Comparison of ENCODE assay signal across 18 cellular contexts in genomic region chr5:179766726-179767455, GRCh38. TPM values are rescaled to one million over a fixed set of nuclear protein-coding genes. Genes with fewer than 3 reads are reported as not detected.
DNase-seq lines count a peak whose midpoint lies in the region; ATAC-seq, FAIRE-seq and TF ChIP-seq lines count a peak whose summit lies in the region.
"Had no signal": no experiment of that assay in that cellular context is flagged by ENCODE, and none has a peak within 500 bp of the region (broad histone marks: within the 10 kb centered on the region; RNA-seq: fewer than 3 reads in every experiment).

No MANE protein-coding gene starts in this region.

- intact Hi-C loops in kidney (cut with DNase I), result no loop called here

- DNase-seq in activated T-cell treated with anti-CD3 and anti-CD28 coated beads, Interleukin-2, amount 50 U/mL, for 24 hours, result no peak
- DNase-seq in activated T-cell treated with anti-CD3 and anti-CD28 coated beads, Interleukin-2, amount 50 U/mL, for 4 hours, result no peak
- no peak for DNase-seq in astrocyte (ENCODE audit: low read depth)
- DNase-seq in kidney, result no peak
- no peak for DNase-seq in thoracic aorta (ENCODE audit: low spot score)
- no peak for DNase-seq in NCI-H2227 treated with DMSO at 0.1 percent for 48 hours (lab: John Stamatoyannopoulos, UW)
- DNase-seq in effector CD4-positive, alpha-beta T cell, result no peak
- DNase-seq: activated CD8-positive, alpha-beta memory T cell treated with anti-CD3 and anti-CD28 coated beads for 24 hours; effector CD8-positive, alpha-beta T cell; heart left ventricle; NCI-H1436; NCI-H526; thyroid gland had no signal

- no peak overlapping the region for H3K4me3 Mint-ChIP-seq in activated T-cell treated with anti-CD3 and anti-CD28 coated beads, Interleukin-2, amount 50 U/mL, for 24 hours
- H3K4me3 Mint-ChIP-seq in activated T-cell treated with anti-CD3 and anti-CD28 coated beads, Interleukin-2, amount 50 U/mL, for 4 hours, result no peak overlapping the region
- H3K4me3 Mint-ChIP-seq in astrocyte (ENCODE audit: unreplicated experiment), result peak overlapping the region; percentile 76
- H3K4me3 Mint-ChIP-seq: activated naive CD4-positive, alpha-beta T cell treated with anti-CD3 and anti-CD28 coated beads, Interleukin-2, amount 50 U/mL, for 24 hours; neural crest cell had no signal

- H3K79me2 ChIP-seq in astrocyte (ENCODE audit: insufficient read depth, low read length), result peaks cover 60% of the 10 kb centered on the region

- H3K27me3 ChIP-seq in astrocyte (ENCODE audit: insufficient read depth, low read length) (no peaks in the 10 kb centered on the region), thoracic aorta (replicated peaks; ENCODE audit: insufficient read depth) (no peaks in the 10 kb centered on the region)
- H3K27me3 ChIP-seq: heart left ventricle, thyroid gland had no signal

- H3K27ac Mint-ChIP-seq in activated T-cell treated with anti-CD3 and anti-CD28 coated beads, Interleukin-2, amount 50 U/mL, for 24 hours, result peak overlapping the region; percentile 80
- peak overlapping the region; percentile 89 for H3K27ac Mint-ChIP-seq in astrocyte (ENCODE audit: unreplicated experiment)
- H3K27ac Mint-ChIP-seq: activated naive CD4-positive, alpha-beta T cell treated with anti-CD3 and anti-CD28 coated beads, Interleukin-2, amount 50 U/mL, for 24 hours had no signal

- H3K9me3 Mint-ChIP-seq in activated T-cell treated with anti-CD3 and anti-CD28 coated beads, Interleukin-2, amount 50 U/mL, for 24 hours, result no peaks in the 10 kb centered on the region
- H3K9me3 Mint-ChIP-seq in activated T-cell treated with anti-CD3 and anti-CD28 coated beads, Interleukin-2, amount 50 U/mL, for 4 hours, result no peaks in the 10 kb centered on the region
- no peaks in the 10 kb centered on the region for H3K9me3 Mint-ChIP-seq in astrocyte (ENCODE audit: unreplicated experiment)
- H3K9me3 Mint-ChIP-seq: activated naive CD4-positive, alpha-beta T cell treated with anti-CD3 and anti-CD28 coated beads, Interleukin-2, amount 50 U/mL, for 24 hours; neural crest cell had no signal

- H3K9me3 ChIP-seq in astrocyte (ENCODE audit: insufficient read depth, low read depth, low read length) (no peaks in the 10 kb centered on the region), kidney (ENCODE audit: control insufficient read depth in 1 of 2, low read length in 2 of 2) (no peaks in the 10 kb centered on the region), thoracic aorta (no peaks in the 10 kb centered on the region)
- H3K9me3 ChIP-seq: heart left ventricle, thyroid gland had no signal

- no peaks in the 10 kb centered on the region for H3K27me3 Mint-ChIP-seq in activated T-cell treated with anti-CD3 and anti-CD28 coated beads, Interleukin-2, amount 50 U/mL, for 24 hours
- no peaks in the 10 kb centered on the region for H3K27me3 Mint-ChIP-seq in activated T-cell treated with anti-CD3 and anti-CD28 coated beads, Interleukin-2, amount 50 U/mL, for 4 hours (ENCODE audit: low read depth)
- H3K27me3 Mint-ChIP-seq in astrocyte (ENCODE audit: low read depth, unreplicated experiment), result no peaks in the 10 kb centered on the region
- H3K27me3 Mint-ChIP-seq: activated naive CD4-positive, alpha-beta T cell treated with anti-CD3 and anti-CD28 coated beads, Interleukin-2, amount 50 U/mL, for 24 hours had no signal

- peaks cover 17% of the 10 kb centered on the region for H3K36me3 ChIP-seq in astrocyte (ENCODE audit: insufficient read depth, low read length)
- peaks cover 22 to 29% of the 10 kb centered on the region in 2 donors for H3K36me3 ChIP-seq in kidney (ENCODE audit: control insufficient read depth in 1 of 2, insufficient read depth in 2 of 2, low read length in 2 of 2)
- peaks cover 29% of the 10 kb centered on the region for H3K36me3 ChIP-seq in thoracic aorta

- TF ChIP-seq CTCF in astrocyte (IDR thresholded peaks at IDR 0.05; ENCODE audit: insufficient read depth, low read depth, low read length) (no peak), kidney (IDR thresholded peaks at IDR 0.05; ENCODE audit: borderline replicate concordance, extremely low read depth, insufficient read depth) (no peak), thoracic aorta (IDR thresholded peaks at IDR 0.05) (no peak)

- H3K4me1 ChIP-seq in astrocyte (ENCODE audit: insufficient read depth, low read length) (peaks cover 56% of the 10 kb centered on the region), kidney (ENCODE audit: control insufficient read depth in 1 of 2, insufficient read depth in 1 of 2, low read depth in 1 of 2, low read length in 2 of 2) (peaks cover 30 to 33% of the 10 kb centered on the region in 2 donors), thoracic aorta (ENCODE audit: control insufficient read depth in 1 of 2, low read depth in 2 of 2) (peaks cover 31 to 53% of the 10 kb centered on the region in 2 donors)

- peak overlapping the region; percentile 80 for H3K4me2 ChIP-seq in astrocyte (ENCODE audit: low read length)

- peaks cover 44% of the 10 kb centered on the region for H4K20me1 ChIP-seq in astrocyte (ENCODE audit: insufficient read depth, low read length)

- ATAC-seq in activated T-cell treated with anti-CD3 and anti-CD28 coated beads, Interleukin-2, amount 50 U/mL, for 4 hours, result no peak
- ATAC-seq in thoracic aorta (ENCODE audit: insufficient number of reproducible peaks, low FRiP score, low read depth), result no peak
- ATAC-seq in GM21619 (IDR thresholded peaks at IDR 0.05; ENCODE audit: unreplicated experiment), result no peak
- ATAC-seq: heart left ventricle had no signal

- H3K9ac ChIP-seq in astrocyte (ENCODE audit: low read length) (peak overlapping the region; percentile 63), kidney (ENCODE audit: low read length in 2 of 2) (peak overlapping the region in 1 of 2 donors; percentile 17)

- H3K36me3 Mint-ChIP-seq in activated T-cell treated with anti-CD3 and anti-CD28 coated beads, Interleukin-2, amount 50 U/mL, for 24 hours (ENCODE audit: low read depth), result peaks cover 73% of the 10 kb centered on the region
- H3K36me3 Mint-ChIP-seq in activated T-cell treated with anti-CD3 and anti-CD28 coated beads, Interleukin-2, amount 50 U/mL, for 4 hours (ENCODE audit: insufficient read depth), result peaks cover 23% of the 10 kb centered on the region
- H3K36me3 Mint-ChIP-seq in astrocyte (ENCODE audit: low read depth, unreplicated experiment), result peaks cover 19% of the 10 kb centered on the region

- peak overlapping the region; percentile 81 for H3K27ac ChIP-seq in astrocyte (ENCODE audit: low read depth, low read length)
- H3K27ac ChIP-seq in kidney (ENCODE audit: low read depth in 2 of 2, low read length in 2 of 2), result peak overlapping the region; percentile 38 to 63
- H3K27ac ChIP-seq in thoracic aorta, result peak overlapping the region; percentile 72 to 80
- H3K27ac ChIP-seq: thyroid gland had no signal

- H2AFZ ChIP-seq in astrocyte (ENCODE audit: low read depth, low read length), result no peak overlapping the region

- FAIRE-seq in astrocyte (lab: Jason Lieb, UNC) (no peak), kidney (lab: Jason Lieb, UNC) (no peak)
- FAIRE-seq: A204.1, D721Med had no signal

- H3K4me1 Mint-ChIP-seq in activated T-cell treated with anti-CD3 and anti-CD28 coated beads, Interleukin-2, amount 50 U/mL, for 24 hours (ENCODE audit: low read depth), result peaks cover 63% of the 10 kb centered on the region
- H3K4me1 Mint-ChIP-seq in activated T-cell treated with anti-CD3 and anti-CD28 coated beads, Interleukin-2, amount 50 U/mL, for 4 hours (ENCODE audit: low read depth), result peaks cover 21% of the 10 kb centered on the region
- H3K4me1 Mint-ChIP-seq in astrocyte (ENCODE audit: low read depth, unreplicated experiment), result peaks cover 60% of the 10 kb centered on the region

- H3K4me3 ChIP-seq in astrocyte (ENCODE audit: insufficient read depth, low read depth, low read length) (peak overlapping the region; percentile 27), kidney (ENCODE audit: low read length in 2 of 2) (peak overlapping the region; percentile 25 to 35), thoracic aorta (no peak overlapping the region)
- H3K4me3 ChIP-seq: heart left ventricle, thyroid gland had no signal

RNA-seq across cellular contexts. Expression of gene LTC4S, which starts 26.9 kb away (rescaled TPM):
- total RNA-seq in activated T-cell treated with anti-CD3 and anti-CD28 coated beads, Interleukin-2, amount 50 U/mL, for 4 hours, result 1 to 10 TPM in 1 of 3 donors, under 1 TPM in 2; 0.37 to 2.3 (median 0.61) TPM
- total RNA-seq in astrocyte, result 1.2 and 1.3 TPM in 2 replicates
- total RNA-seq in kidney, result 30.6 TPM
- 20.1 TPM for polyA plus RNA-seq in kidney (ENCODE audit: insufficient read depth, low read depth, low replicate concordance)
- total RNA-seq in thoracic aorta, result 1 to 10 TPM; 4.9 to 6.6 TPM

RNA-seq across cellular contexts. Expression of gene MAML1, which starts 34.3 kb away (rescaled TPM):
- total RNA-seq in activated T-cell treated with anti-CD3 and anti-CD28 coated beads, Interleukin-2, amount 50 U/mL, for 4 hours, result 10 to 100 TPM; 24.5 to 27.5 (median 26.9) TPM
- total RNA-seq in astrocyte (24.7 and 26.0 TPM in 2 replicates), kidney (26.8 TPM), thoracic aorta (10 to 100 TPM; 22.9 to 38.1 TPM)
- polyA plus RNA-seq in kidney (ENCODE audit: insufficient read depth, low read depth, low replicate concordance), result 5.3 TPM

RNA-seq across cellular contexts. Expression of gene MGAT4B, which starts 39.8 kb away (rescaled TPM):
- 10 to 100 TPM; 43.6 to 63.7 (median 54.5) TPM for total RNA-seq in activated T-cell treated with anti-CD3 and anti-CD28 coated beads, Interleukin-2, amount 50 U/mL, for 4 hours
- 179 and 193 TPM in 2 replicates for total RNA-seq in astrocyte
- 174 TPM for total RNA-seq in kidney
- 79.4 TPM for polyA plus RNA-seq in kidney (ENCODE audit: insufficient read depth, low read depth, low replicate concordance)
- total RNA-seq in thoracic aorta, result 10 to 100 TPM; 66.5 to 87.7 TPM

RNA-seq across cellular contexts. Expression of gene SQSTM1, which starts 53.8 kb away (rescaled TPM):
- 100 to 1,000 TPM; 109 to 141 (median 111) TPM for total RNA-seq in activated T-cell treated with anti-CD3 and anti-CD28 coated beads, Interleukin-2, amount 50 U/mL, for 4 hours
- 215 and 262 TPM in 2 replicates for total RNA-seq in astrocyte
- total RNA-seq in kidney, result 249 TPM
- polyA plus RNA-seq in kidney (ENCODE audit: insufficient read depth, low read depth, low replicate concordance), result 309 TPM
- total RNA-seq in thoracic aorta, result 100 to 1,000 TPM; 375 to 469 TPM
